Comparison of ENCODE assay signal across 8 cellular contexts in genomic region chr6:108074359-108075144, GRCh38. TPM values are rescaled to one million over a fixed set of nuclear protein-coding genes. Genes with fewer than 3 reads are reported as not detected.
DNase-seq lines count a peak whose midpoint lies in the region; TF ChIP-seq lines count a peak whose summit lies in the region.

Gene OSTM1, minus strand, starts transcription at chr6:108074741. Its CDS starts 90 bp downstream, at chr6:108074651.

- H3K27me3 Mint-ChIP-seq in HFFc6 (ENCODE audit: insufficient read depth) = peaks cover 5% of the 10 kb centered on the region
- peaks cover 3% of the 10 kb centered on the region for H3K27me3 Mint-ChIP-seq in activated naive CD8-positive, alpha-beta T cell

- peak within 1 kb of the TSS; percentile 74 for H3K27ac Mint-ChIP-seq in HFFc6
- H3K27ac Mint-ChIP-seq in activated naive CD8-positive, alpha-beta T cell = peak within 1 kb of the TSS; percentile 86

- no peaks in the 10 kb centered on the region for H3K36me3 Mint-ChIP-seq in HFFc6 (ENCODE audit: low read depth)
- no peaks in the 10 kb centered on the region for H3K36me3 Mint-ChIP-seq in activated naive CD8-positive, alpha-beta T cell

- H3K4me1 ChIP-seq in ovary (ENCODE audit: insufficient read depth) (peaks cover 7% of the 10 kb centered on the region), thyroid gland (peaks cover 16 to 19% of the 10 kb centered on the region in 2 donors)

- no peaks in the 10 kb centered on the region for H3K27me3 ChIP-seq in GM06990 (replicated peaks; ENCODE audit: control insufficient read depth, insufficient read depth, low read length)
- no peaks in the 10 kb centered on the region for H3K27me3 ChIP-seq in ovary
- no peaks in the 10 kb centered on the region for H3K27me3 ChIP-seq in thyroid gland

- H3K4me3 ChIP-seq in GM06990 (replicated peaks; ENCODE audit: low read depth, low read length) = peak within 1 kb of the TSS; percentile 75
- H3K4me3 ChIP-seq in NB4 (ENCODE audit: low read depth, low read length) = peak within 1 kb of the TSS; percentile 84
- H3K4me3 ChIP-seq in ovary = peak within 1 kb of the TSS; percentile 97
- peak within 1 kb of the TSS; percentile 64 to 92 (median 76) for H3K4me3 ChIP-seq in thyroid gland (replicated peaks in 1 of 3)

- H3K9me3 ChIP-seq in ovary = no peaks in the 10 kb centered on the region
- no peaks in the 10 kb centered on the region for H3K9me3 ChIP-seq in thyroid gland

- TF ChIP-seq EP300 in ovary (IDR thresholded peaks at IDR 0.05) = no peak

- DNase-seq in GM06990 (ENCODE audit: extremely low read depth, insufficient read length) = peak; percentile 95
- DNase-seq in HFFc6 = peak; percentile 71
- peak; percentile 94 for DNase-seq in NB4 (ENCODE audit: low read depth)
- DNase-seq in SKM-1 treated with dmso at 0.1 percent for 144 hours (lab: John Stamatoyannopoulos, UW; ENCODE audit: unreplicated experiment) = peak; percentile 68
- peak; percentile 91 for DNase-seq in glomerular visceral epithelial cell (ENCODE audit: extremely low spot score)
- peak; percentile 86 to 96 (median 91) for DNase-seq in ovary
- DNase-seq in thyroid gland = peak; percentile 90 to 91

- no peaks in the 10 kb centered on the region for H3K9me3 Mint-ChIP-seq in HFFc6
- no peaks in the 10 kb centered on the region for H3K9me3 Mint-ChIP-seq in activated naive CD8-positive, alpha-beta T cell (ENCODE audit: low read depth)

- H3K4me1 Mint-ChIP-seq in HFFc6 (ENCODE audit: low read depth) = peaks cover 12% of the 10 kb centered on the region
- peaks cover 20% of the 10 kb centered on the region for H3K4me1 Mint-ChIP-seq in activated naive CD8-positive, alpha-beta T cell (ENCODE audit: low read depth)

- TF ChIP-seq POLR2A in NB4 (IDR thresholded peaks at IDR 0.05; ENCODE audit: extremely low read depth, insufficient read length) = peak; percentile 73
- TF ChIP-seq POLR2A in ovary (IDR thresholded peaks at IDR 0.05) = peak; percentile 69
- peak; percentile 35 to 89 for TF ChIP-seq POLR2A in thyroid gland (IDR thresholded peaks at IDR 0.05)

- H3K27ac ChIP-seq in ovary = peak within 1 kb of the TSS; percentile 26 to 71
- peak within 1 kb of the TSS; percentile 52 to 87 (median 58) for H3K27ac ChIP-seq in thyroid gland

- intact Hi-C loops in ovary (cut with DNase I) (no loop called here), thyroid gland (cut with DNase I) (no loop called here)

- peak within 1 kb of the TSS; percentile 89 for H3K4me3 Mint-ChIP-seq in HFFc6
- peak within 1 kb of the TSS; percentile 92 for H3K4me3 Mint-ChIP-seq in activated naive CD8-positive, alpha-beta T cell

- H3K36me3 ChIP-seq in GM06990 (ENCODE audit: control insufficient read depth, insufficient read depth, low read length) (no peaks in the 10 kb centered on the region), ovary (no peaks in the 10 kb centered on the region), thyroid gland (no peaks in the 10 kb centered on the region)

- 0 to 1% (median 0%) methylated on average over 33 to 86 of the region's 86 CpGs for WGBS in ovary, 3 donors
- WGBS in thyroid gland, 2 donors = 0 to 2% methylated on average over 1 to 19 of the region's 86 CpGs

- TF ChIP-seq CTCF in GM06990 (IDR thresholded peaks at IDR 0.05; ENCODE audit: insufficient read depth, low read length, poor library complexity, severe bottlenecking) (no peak), HFFc6 (IDR thresholded peaks at IDR 0.05) (no peak), NB4 (IDR thresholded peaks at IDR 0.05; ENCODE audit: low read depth, low read length) (no peak), ovary (IDR thresholded peaks at IDR 0.05) (no peak), thyroid gland (IDR thresholded peaks at IDR 0.05) (peak in 1 of 6 experiments; percentile 17)

RNA-seq across cellular contexts. Expression of gene OSTM1, which starts in this region (rescaled TPM):
- 10 to 100 TPM; 42.8 to 52.6 (median 48.7) TPM for total RNA-seq in HFFc6 (2021; fragmentation: NEBNext Ultra II Directional; extraction: Animal tissue kit (Norgen Biotek cat#: 25700))
- total RNA-seq in ovary (10 to 100 TPM; 17.1 to 55.5 (median 35.2) TPM), thyroid gland (100 to 1,000 TPM in 1 of 4 donors, 10 to 100 TPM in 3; 41.0 to 110 (median 53.6) TPM)
- 10 to 100 TPM; 10.9 to 26.1 TPM for polyA plus RNA-seq in ovary

Comparison
In these comparisons a context has a peak if more than half of its experiments do, and no peak if none do; other contexts are left out.
1. Peak in every context shown above with its lines: DNase-seq, H3K4me3 ChIP-seq and H3K27ac ChIP-seq.